ENCODE assay signal across 11 cellular contexts in the genomic region with DNA sequence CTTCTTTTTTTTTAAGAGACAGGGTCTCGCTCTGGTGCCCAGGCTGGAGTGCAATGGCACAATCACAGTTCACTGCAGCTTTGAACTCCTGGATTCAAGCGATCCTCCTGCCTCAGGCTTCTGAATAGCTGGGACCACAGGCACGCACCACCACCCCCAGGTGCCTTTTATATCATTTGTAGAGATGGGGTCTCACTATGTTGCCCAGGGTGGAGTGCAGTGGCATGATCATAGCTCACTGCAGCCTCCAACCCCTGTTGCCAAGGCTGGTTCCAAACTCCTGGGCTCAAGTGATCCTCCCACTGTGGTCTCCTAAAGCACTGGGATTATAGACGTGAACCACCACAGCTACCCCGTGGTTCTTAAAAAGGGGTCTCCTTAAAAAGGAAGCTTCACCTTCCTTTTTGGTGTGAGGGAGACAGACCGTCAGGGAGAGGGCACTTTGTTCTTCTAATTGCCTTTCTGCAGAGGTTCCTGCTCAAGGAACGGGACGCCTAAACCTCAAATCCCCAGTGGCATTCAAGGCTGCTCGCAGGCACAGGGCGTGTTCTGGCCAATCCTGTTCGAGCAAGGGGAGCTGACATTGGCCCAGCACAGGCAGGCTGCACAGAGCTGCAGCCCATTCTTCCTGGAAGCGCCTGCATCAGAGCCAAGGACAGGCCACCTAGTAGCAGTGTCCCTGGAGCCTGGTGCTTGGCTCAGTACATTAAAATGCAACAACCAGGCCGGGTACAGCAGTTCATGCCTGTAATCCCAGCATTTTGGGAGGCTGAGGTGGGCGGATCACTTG.
DNase-seq lines count a peak whose midpoint lies in the region; ATAC-seq, FAIRE-seq and TF ChIP-seq lines count a peak whose summit lies in the region.
"Had no signal": no experiment of that assay in that cellular context is flagged by ENCODE, and none has a peak within 500 bp of the region (broad histone marks: within the 10 kb centered on the region; RNA-seq: fewer than 3 reads in every experiment).

No MANE protein-coding gene starts in this region.

- no peak overlapping the region for H3K27ac ChIP-seq in kidney (ENCODE audit: low read depth in 2 of 2, low read length in 2 of 2)
- peak overlapping the region; percentile 92 to 98 for H3K27ac ChIP-seq in thoracic aorta

- in situ Hi-C loops in KBM-7 (cut with MboI; ENCODE audit: low pct_unique_long_range_greater_than_20kb, low sequenced_read_pairs), result no loop called here

- H3K4me1 Mint-ChIP-seq in chondrocyte (ENCODE audit: low read depth), result peaks cover 61% of the 10 kb centered on the region
- H3K4me1 Mint-ChIP-seq: stimulated activated effector memory CD8-positive, alpha-beta T cell treated with anti-CD3 and anti-CD28 coated beads, Interleukin-12 subunit alpha, Interleukin-12 subunit beta, amount 100 ng/mL, for 72 hours had no signal

- H3K36me3 ChIP-seq in kidney (ENCODE audit: control insufficient read depth in 1 of 2, insufficient read depth in 2 of 2, low read length in 2 of 2), result no peaks in the 10 kb centered on the region
- no peaks in the 10 kb centered on the region for H3K36me3 ChIP-seq in thoracic aorta

- DNase-seq in KBM-7 (peak; percentile 19), chondrocyte (ENCODE audit: low spot score) (peak; percentile 76), kidney (peak; percentile 91), thoracic aorta (ENCODE audit: low spot score) (peak; percentile 73)
- DNase-seq: activated T-cell treated with anti-CD3 and anti-CD28 coated beads, Interleukin-2, amount 50 U/mL, for 24 hours; DMS79; T-helper 17 cell had no signal

- H3K27me3 Mint-ChIP-seq in chondrocyte (ENCODE audit: low read depth), result no peaks in the 10 kb centered on the region

- ATAC-seq in thoracic aorta (ENCODE audit: insufficient number of reproducible peaks, low FRiP score, low read depth) (peak; percentile 60), GM19397 (IDR thresholded peaks at IDR 0.05; ENCODE audit: unreplicated experiment) (no peak), GM21381 (IDR thresholded peaks at IDR 0.05; ENCODE audit: unreplicated experiment) (no peak), GM18511 (IDR thresholded peaks at IDR 0.05; ENCODE audit: unreplicated experiment) (no peak)
- ATAC-seq: stimulated activated effector memory CD8-positive, alpha-beta T cell treated with anti-CD3 and anti-CD28 coated beads, Interleukin-12 subunit alpha, Interleukin-12 subunit beta, amount 100 ng/mL, for 72 hours; T-helper 17 cell had no signal

- intact Hi-C loops in kidney (cut with DNase I), result no loop called here

- H3K9me3 Mint-ChIP-seq in chondrocyte (ENCODE audit: low read depth), result no peaks in the 10 kb centered on the region
- H3K9me3 Mint-ChIP-seq: activated T-cell treated with anti-CD3 and anti-CD28 coated beads, Interleukin-2, amount 50 U/mL, for 24 hours; stimulated activated effector memory CD8-positive, alpha-beta T cell treated with anti-CD3 and anti-CD28 coated beads, Interleukin-12 subunit alpha, Interleukin-12 subunit beta, amount 100 ng/mL, for 72 hours had no signal

- TF ChIP-seq CTCF in chondrocyte (IDR thresholded peaks at IDR 0.05) (no peak), kidney (IDR thresholded peaks at IDR 0.05; ENCODE audit: borderline replicate concordance, extremely low read depth, insufficient read depth) (no peak), thoracic aorta (IDR thresholded peaks at IDR 0.05) (no peak)

- H3K9me3 ChIP-seq in kidney (ENCODE audit: control insufficient read depth in 1 of 2, low read length in 2 of 2), result no peaks in the 10 kb centered on the region
- no peaks in the 10 kb centered on the region for H3K9me3 ChIP-seq in thoracic aorta

- peak overlapping the region; percentile 94 for H3K27ac Mint-ChIP-seq in chondrocyte (ENCODE audit: unreplicated experiment)
- H3K27ac Mint-ChIP-seq: activated T-cell treated with anti-CD3 and anti-CD28 coated beads, Interleukin-2, amount 50 U/mL, for 24 hours; stimulated activated effector memory CD8-positive, alpha-beta T cell treated with anti-CD3 and anti-CD28 coated beads, Interleukin-12 subunit alpha, Interleukin-12 subunit beta, amount 100 ng/mL, for 72 hours; T-helper 17 cell had no signal

- H3K4me3 ChIP-seq in kidney (ENCODE audit: low read length in 2 of 2), result no peak overlapping the region
- peak overlapping the region; percentile 15 for H3K4me3 ChIP-seq in thoracic aorta

- no peaks in the 10 kb centered on the region for H3K36me3 Mint-ChIP-seq in chondrocyte (ENCODE audit: low read depth)
- H3K36me3 Mint-ChIP-seq: stimulated activated effector memory CD8-positive, alpha-beta T cell treated with anti-CD3 and anti-CD28 coated beads, Interleukin-12 subunit alpha, Interleukin-12 subunit beta, amount 100 ng/mL, for 72 hours had no signal

- H3K27me3 ChIP-seq in thoracic aorta (replicated peaks; ENCODE audit: insufficient read depth), result no peaks in the 10 kb centered on the region

- no peak overlapping the region for H3K9ac ChIP-seq in kidney (ENCODE audit: low read length in 2 of 2)

- FAIRE-seq in kidney (lab: Jason Lieb, UNC), result no peak

- H3K4me3 Mint-ChIP-seq in chondrocyte (ENCODE audit: unreplicated experiment), result no peak overlapping the region
- H3K4me3 Mint-ChIP-seq: activated T-cell treated with anti-CD3 and anti-CD28 coated beads, Interleukin-2, amount 50 U/mL, for 24 hours; stimulated activated effector memory CD8-positive, alpha-beta T cell treated with anti-CD3 and anti-CD28 coated beads, Interleukin-12 subunit alpha, Interleukin-12 subunit beta, amount 100 ng/mL, for 72 hours; T-helper 17 cell had no signal

- H3K4me1 ChIP-seq in kidney (ENCODE audit: control insufficient read depth in 1 of 2, insufficient read depth in 1 of 2, low read depth in 1 of 2, low read length in 2 of 2) (no peaks in the 10 kb centered on the region), thoracic aorta (ENCODE audit: control insufficient read depth in 1 of 2, low read depth in 2 of 2) (peaks cover 7 to 59% of the 10 kb centered on the region in 2 donors)

Comparison
In these comparisons a context has a peak if more than half of its experiments do, and no peak if none do; other contexts are left out.
1. DNase-seq: peak in every context shown above with its lines; median percentile 91 in kidney; 76 in chondrocyte; 73 in thoracic aorta; 19 in KBM-7.
2. H3K27ac ChIP-seq: peak in thoracic aorta (2 of 2); none in kidney (0 of 2).